In the genomic region with DNA sequence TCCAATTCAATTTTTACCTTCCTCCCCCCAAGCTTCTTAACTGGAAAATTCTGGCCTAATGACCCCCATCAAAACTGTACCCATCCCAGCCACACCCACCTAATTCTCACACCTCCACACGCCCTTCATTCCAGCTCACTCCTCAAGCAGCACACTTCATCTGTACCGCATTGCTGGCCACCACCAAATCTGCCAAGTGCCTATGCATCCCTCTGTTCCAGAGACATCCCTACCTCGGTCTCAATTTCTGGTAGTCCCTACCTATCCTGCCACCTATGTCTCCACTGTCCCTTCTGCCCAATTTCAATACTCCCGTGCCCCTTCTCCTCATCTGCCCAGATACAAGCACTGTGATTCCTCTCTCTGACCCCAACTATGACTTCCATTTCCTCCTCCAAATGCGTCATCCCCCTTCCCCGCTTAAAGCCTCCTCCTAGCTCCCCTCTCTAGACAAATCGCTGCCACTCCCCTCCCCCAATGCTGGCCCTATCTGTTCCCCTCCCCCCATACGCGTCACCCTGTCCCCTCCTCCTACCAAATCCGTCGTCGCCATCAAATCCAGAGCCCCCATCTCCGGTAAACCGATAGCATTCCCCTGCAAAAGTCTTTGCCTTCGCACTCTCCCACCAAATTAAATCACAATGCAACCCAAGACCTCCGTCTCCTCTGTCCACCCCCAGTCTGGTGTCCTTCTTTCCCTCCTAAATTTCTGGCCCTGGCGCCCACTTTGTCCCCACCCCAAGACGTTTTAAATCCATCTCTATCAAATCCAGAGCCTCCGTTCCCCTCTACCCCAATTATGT, we compare ENCODE assay signal across 8 cellular contexts. TPM values are rescaled to one million over a fixed set of nuclear protein-coding genes. Genes with fewer than 3 reads are reported as not detected.
DNase-seq lines count a peak whose midpoint lies in the region; ATAC-seq, FAIRE-seq and TF ChIP-seq lines count a peak whose summit lies in the region.

No MANE protein-coding gene starts in this region.

- peak overlapping the region; percentile 88; the same call in 1 of the 2 replicates for H2BK15ac ChIP-seq in H1 (ENCODE audit: low read length)

- peak overlapping the region; percentile 93 for H3K27ac ChIP-seq in C4-2B
- no peak overlapping the region for H3K27ac ChIP-seq in KMS-11
- H3K27ac ChIP-seq in H1 (ENCODE audit: low read depth, low read length), result peak overlapping the region; percentile 71; the same call in 1 of the 2 replicates
- peak overlapping the region in 1 of 2 donors; percentile 24 for H3K27ac ChIP-seq in mucosa of rectum (ENCODE audit: low read depth in 2 of 2, low read length in 2 of 2)

- peak overlapping the region; percentile 86 for H2BK5ac ChIP-seq in H1 (ENCODE audit: low read depth, low read length)

- peaks cover 12% of the 10 kb centered on the region for H3K79me1 ChIP-seq in H1 (ENCODE audit: low read depth, low read length)

- peak; percentile 78 for DNase-seq in activated CD4-positive, alpha-beta T cell treated with anti-CD3 and anti-CD28 coated beads for 48 hours
- DNase-seq in H1 (ENCODE audit: low read depth in 1 of 2, low spot score in 2 of 2) (peak; percentile 43 to 67), HuH-7.5 (ENCODE audit: low spot score) (no peak)
- peak in 1 of 2 donors; percentile 59 for DNase-seq in stimulated activated naive CD8-positive, alpha-beta T cell treated with anti-CD3 and anti-CD28 coated beads, Interleukin-15, amount 100 ng/mL, for 72 hours

- H3K27me3 ChIP-seq in KMS-11 (ENCODE audit: insufficient read depth, low read depth) (no peaks in the 10 kb centered on the region), H1 (replicated peaks in 1 of 4; ENCODE audit: control insufficient read depth in 3 of 4, extremely low read depth in 1 of 4, insufficient read depth in 3 of 4, low read length in 3 of 4) (no peaks in the 10 kb centered on the region; a peak in 1 of 7 replicates), mucosa of rectum (ENCODE audit: control insufficient read depth in 2 of 2, insufficient read depth in 2 of 2, low read length in 2 of 2) (no peaks in the 10 kb centered on the region)

- H3K9me3 Mint-ChIP-seq in stimulated activated naive CD8-positive, alpha-beta T cell treated with anti-CD3 and anti-CD28 coated beads, Interleukin-15, amount 100 ng/mL, for 72 hours, result no peaks in the 10 kb centered on the region

- H2AFZ ChIP-seq in KMS-11 (ENCODE audit: low read depth) (no peak overlapping the region), H1 (ENCODE audit: low read length) (no peak overlapping the region)

- ATAC-seq in stimulated activated naive CD8-positive, alpha-beta T cell treated with anti-CD3 and anti-CD28 coated beads, Interleukin-15, amount 100 ng/mL, for 72 hours, result peak; percentile 43
- ATAC-seq in HG02610 (IDR thresholded peaks at IDR 0.05; ENCODE audit: unreplicated experiment), result no peak

- no peak overlapping the region for H3K4me3 ChIP-seq in KMS-11 (IDR thresholded peaks at IDR 0.05; ENCODE audit: insufficient read depth, low read depth, low read length)
- peak overlapping the region; percentile 84 to 94 (median 90) for H3K4me3 ChIP-seq in H1 (ENCODE audit: extremely low read depth in 1 of 4, insufficient read depth in 2 of 4, low read depth in 3 of 4, low read length in 4 of 4)
- peak overlapping the region; percentile 92 to 96 for H3K4me3 ChIP-seq in mucosa of rectum (ENCODE audit: low read length in 2 of 2)

- H2BK120ac ChIP-seq in H1 (replicated peaks; ENCODE audit: low read depth, low read length), result no peak overlapping the region

- H2BK20ac ChIP-seq in H1 (ENCODE audit: low read length), result no peak overlapping the region

- H2AK5ac ChIP-seq in H1 (ENCODE audit: low read depth, low read length), result 0 out of 2 replicates have a peak overlapping the region, but pooled peaks have one; percentile 48

- TF ChIP-seq POLR2A in H1 (IDR thresholded peaks at IDR 0.05; ENCODE audit: control extremely low read depth in 1 of 2, low read depth in 2 of 2, low read length in 2 of 2), result 0 out of 3 replicates have a peak, but pooled peaks of 1 of the 2 experiments have one; percentile 5

- TF ChIP-seq CTCF in C4-2B (conservative IDR thresholded peaks at IDR 0.05) (no peak), KMS-11 (conservative IDR thresholded peaks at IDR 0.05; ENCODE audit: low read depth, low read length) (no peak), H1 (IDR thresholded peaks at IDR 0.05; ENCODE audit: control extremely low read depth in 1 of 3, insufficient read depth in 1 of 3, low read depth in 1 of 3, low read length in 3 of 3) (no peak)

- TF ChIP-seq EP300 in H1 (IDR thresholded peaks at IDR 0.05; ENCODE audit: borderline replicate concordance in 1 of 2, low read depth in 2 of 2, low read length in 2 of 2), result peak in 1 of 2 experiments; percentile 47; a peak in 1 of 3 replicates

- H3K4me2 ChIP-seq in KMS-11 (peak overlapping the region; percentile 79), H1 (ENCODE audit: insufficient read depth in 1 of 2, low read depth in 2 of 2, low read length in 2 of 2) (peak overlapping the region; percentile 97 to 98)

- no peak for TF ChIP-seq RAD21 in H1 (IDR thresholded peaks at IDR 0.05 in 1 of 2, conservative IDR thresholded peaks at IDR 0.05 in 1 of 2; ENCODE audit: low read depth in 2 of 2, low read length in 2 of 2)

- peak overlapping the region; percentile 69 for H4K91ac ChIP-seq in H1 (replicated peaks; ENCODE audit: insufficient read length, low read length)

- peak overlapping the region; percentile 28 for H4K5ac ChIP-seq in H1 (ENCODE audit: insufficient read length, low read depth, low read length)

- H3K23ac ChIP-seq in H1 (ENCODE audit: insufficient read length), result no peak overlapping the region

- peak overlapping the region; percentile 32 for H3K56ac ChIP-seq in H1 (replicated peaks; ENCODE audit: insufficient read length, low read depth, low read length)

- peaks cover 35% of the 10 kb centered on the region for H3K4me1 Mint-ChIP-seq in stimulated activated naive CD8-positive, alpha-beta T cell treated with anti-CD3 and anti-CD28 coated beads, Interleukin-15, amount 100 ng/mL, for 72 hours

- H3K36me3 ChIP-seq in KMS-11 (ENCODE audit: insufficient read depth) (no peaks in the 10 kb centered on the region), H1 (ENCODE audit: control insufficient read depth in 2 of 4, insufficient read depth in 4 of 4, low read length in 3 of 4) (0 out of 8 replicates have a peak, but pooled peaks cover 0 to 3% (median 0%) of the 10 kb centered on the region in 4 experiments), mucosa of rectum (ENCODE audit: control insufficient read depth in 2 of 2, insufficient read depth in 2 of 2, low read length in 2 of 2) (peaks cover 7 to 9% of the 10 kb centered on the region in 2 donors)

- H3K9me3 ChIP-seq in H1 (ENCODE audit: insufficient read depth in 2 of 2, low read depth in 1 of 2, low read length in 1 of 2), result no peaks in the 10 kb centered on the region
- H3K9me3 ChIP-seq in mucosa of rectum (ENCODE audit: control insufficient read depth in 2 of 2, low read length in 2 of 2), result no peaks in the 10 kb centered on the region

- H3K27me3 Mint-ChIP-seq in stimulated activated naive CD8-positive, alpha-beta T cell treated with anti-CD3 and anti-CD28 coated beads, Interleukin-15, amount 100 ng/mL, for 72 hours, result no peaks in the 10 kb centered on the region

- FAIRE-seq in H1 (lab: Jason Lieb, UNC), result no peak

- peak overlapping the region; percentile 84 for H3K4ac ChIP-seq in H1 (replicated peaks; ENCODE audit: insufficient read length, low read depth, low read length)

- H3K4me1 ChIP-seq in KMS-11 (ENCODE audit: low read depth, poor library complexity, severe bottlenecking), result peaks cover 24% of the 10 kb centered on the region
- H3K4me1 ChIP-seq in H1 (replicated peaks in 1 of 4; ENCODE audit: control insufficient read depth in 3 of 4, insufficient read depth in 4 of 4, low read length in 3 of 4), result peaks cover 10 to 18% (median 14%) of the 10 kb centered on the region in 4 experiments
- peaks cover 22 to 24% of the 10 kb centered on the region in 2 donors for H3K4me1 ChIP-seq in mucosa of rectum (ENCODE audit: control insufficient read depth in 2 of 2, insufficient read depth in 2 of 2, low read length in 2 of 2)

- H3K4me3 Mint-ChIP-seq in stimulated activated naive CD8-positive, alpha-beta T cell treated with anti-CD3 and anti-CD28 coated beads, Interleukin-15, amount 100 ng/mL, for 72 hours, result no peak overlapping the region

- H3K23me2 ChIP-seq in H1 (ENCODE audit: low read depth, low read length), result peaks cover 13% of the 10 kb centered on the region; the same call in 1 of the 2 replicates

- H4K20me1 ChIP-seq in KMS-11 (ENCODE audit: insufficient read depth) (0 out of 2 replicates have a peak, but pooled peaks cover 6% of the 10 kb centered on the region), H1 (replicated peaks in 1 of 2; ENCODE audit: control insufficient read depth in 1 of 2, insufficient read depth in 2 of 2, low read length in 2 of 2) (peaks cover 31 to 39% of the 10 kb centered on the region in 2 experiments)

- H3K18ac ChIP-seq in H1 (ENCODE audit: extremely low read depth, low read length), result peak overlapping the region; percentile 60

- H3K9ac ChIP-seq in KMS-11 (peak overlapping the region; percentile 93; the same call in 1 of the 2 replicates), H1 (replicated peaks in 1 of 4; ENCODE audit: extremely low read depth in 1 of 4, low read depth in 3 of 4, low read length in 3 of 4) (peak overlapping the region; percentile 61 to 92 (median 83)), mucosa of rectum (ENCODE audit: low read depth in 1 of 2, low read length in 2 of 2) (peak overlapping the region; percentile 89 to 99)

- no peak overlapping the region for H3K14ac ChIP-seq in H1 (ENCODE audit: insufficient read length)

- no peak overlapping the region for H3K27ac Mint-ChIP-seq in stimulated activated naive CD8-positive, alpha-beta T cell treated with anti-CD3 and anti-CD28 coated beads, Interleukin-15, amount 100 ng/mL, for 72 hours

- peak overlapping the region; percentile 72; the same call in 1 of the 2 replicates for H2BK12ac ChIP-seq in H1 (ENCODE audit: low read depth, low read length)

- H4K8ac ChIP-seq in H1 (ENCODE audit: extremely low read depth, insufficient read depth, low read length), result no peak overlapping the region; the same call in 1 of the 2 replicates

- H3K79me2 ChIP-seq in KMS-11 (ENCODE audit: insufficient read depth, low read depth) (peaks cover 53% of the 10 kb centered on the region), H1 (ENCODE audit: control insufficient read depth in 1 of 2, insufficient read depth in 2 of 2, low read length in 2 of 2) (peaks cover 32 to 61% of the 10 kb centered on the region in 2 experiments)

- POLR2A ChIA-PET in H1 (lab: Charles Lee; ENCODE audit: partially characterized antibody), result interaction anchor here (0.6 to 2.1 kb wide), 11 partner anchors 14 to 273 kb away, joined by 3 to 9 read pairs (median 4); partner anchors contain the start of genes C6orf89, FGD2, TBC1D22B and TMEM217

- 9% methylated on average over 17 of the region's 19 CpGs; no CpG with 5 or more reads in 1 of the 2 experiments for WGBS in H1 (ENCODE audit: extremely low coverage in 1 of 2, insufficient coverage in 1 of 2, insufficient read length in 1 of 2, insufficient replicate concordance in 2 of 2, low coverage in 1 of 2, low lambda C conversion rate in 2 of 2, missing lambda C conversion rate in 1 of 2), 2 experiments

- CTCF ChIA-PET in H1 (lab: Charles Lee; ENCODE audit: partially characterized antibody), result interaction anchor here (0.7 to 14.9 kb wide), 5 partner anchors 21 to 138 kb away, joined by 3 to 237 read pairs (median 3); no protein-coding TSS in a partner anchor

RNA-seq across cellular contexts. Expression of gene MTCH1, which starts 1.2 kb away (rescaled TPM):
- total RNA-seq in H1 (2021; fragmentation: NEBNext Ultra II Directional; extraction: Animal tissue kit (Norgen Biotek cat#: 25700)), result 205 and 214 TPM in 2 replicates
- 169 and 242 TPM in 2 replicates for polyA plus RNA-seq in H1 (2011; rRNA removed)
- polyA plus RNA-seq in H1 (2011; cell fraction: cytosol; rRNA removed), result 194 TPM
- 214 TPM for polyA plus RNA-seq in H1 (2011; cell fraction: nucleus; rRNA removed)
- 231 to 258 TPM (median 241 TPM) in 4 replicates for polyA plus RNA-seq in H1 (2012, experiment 1 of 2)
- polyA plus RNA-seq in H1 (2012, experiment 2 of 2), result 260 TPM
- 118 TPM for polyA plus RNA-seq in H1 (2013, experiment 1 of 2)
- polyA plus RNA-seq in H1 (2013, experiment 2 of 2), result 119 TPM
- polyA minus RNA-seq in H1 (2011; rRNA and poly(A)+ RNA removed), result 152 and 188 TPM in 2 replicates
- polyA minus RNA-seq in H1 (2011; cell fraction: cytosol; rRNA and poly(A)+ RNA removed), result 86.4 TPM
- 82.3 TPM for polyA minus RNA-seq in H1 (2011; cell fraction: nucleus; rRNA and poly(A)+ RNA removed)

RNA-seq across cellular contexts. Expression of gene FGD2, which starts 20.7 kb away (rescaled TPM):
- 0.19 and 0.32 TPM in 2 replicates for total RNA-seq in H1 (2021; fragmentation: NEBNext Ultra II Directional; extraction: Animal tissue kit (Norgen Biotek cat#: 25700))
- polyA plus RNA-seq in H1 (2011; rRNA removed), result 0.12 and 0.24 TPM in 2 replicates
- 0.18 TPM for polyA plus RNA-seq in H1 (2011; cell fraction: cytosol; rRNA removed)
- polyA plus RNA-seq in H1 (2011; cell fraction: nucleus; rRNA removed), result 0.76 TPM
- 0.10 to 0.13 TPM in 2 of 4 replicates, not detected in the others for polyA plus RNA-seq in H1 (2012, experiment 1 of 2)
- polyA plus RNA-seq in H1 (2012, experiment 2 of 2), result 0.09 TPM
- 0.24 TPM for polyA plus RNA-seq in H1 (2013, experiment 1 of 2)
- polyA plus RNA-seq in H1 (2013, experiment 2 of 2), result 0.22 TPM
- polyA minus RNA-seq in H1 (2011; rRNA and poly(A)+ RNA removed), result 0.06 and 0.56 TPM in 2 replicates
- not detected for polyA minus RNA-seq in H1 (2011; cell fraction: cytosol; rRNA and poly(A)+ RNA removed)
- polyA minus RNA-seq in H1 (2011; cell fraction: nucleus; rRNA and poly(A)+ RNA removed), result 0.70 TPM

RNA-seq across cellular contexts. Expression of gene PI16, which starts 30.2 kb away (rescaled TPM):
- total RNA-seq in H1 (2021; fragmentation: NEBNext Ultra II Directional; extraction: Animal tissue kit (Norgen Biotek cat#: 25700)), result not detected in 2 replicates
- polyA plus RNA-seq in H1 (2011; rRNA removed), result 0.05 and 0.06 TPM in 2 replicates
- polyA plus RNA-seq in H1 (2011; cell fraction: cytosol; rRNA removed), result 0.12 TPM
- 0.27 TPM for polyA plus RNA-seq in H1 (2011; cell fraction: nucleus; rRNA removed)
- not detected in 4 replicates for polyA plus RNA-seq in H1 (2012, experiment 1 of 2)
- polyA plus RNA-seq in H1 (2012, experiment 2 of 2), result 0.08 TPM
- not detected for polyA plus RNA-seq in H1 (2013, experiment 1 of 2)
- not detected for polyA plus RNA-seq in H1 (2013, experiment 2 of 2)
- polyA minus RNA-seq in H1 (2011; rRNA and poly(A)+ RNA removed), result not detected in 2 replicates
- polyA minus RNA-seq in H1 (2011; cell fraction: cytosol; rRNA and poly(A)+ RNA removed), result not detected
- not detected for polyA minus RNA-seq in H1 (2011; cell fraction: nucleus; rRNA and poly(A)+ RNA removed)
